Comparison of ENCODE assay signal across 3 cellular contexts in the genomic region with DNA sequence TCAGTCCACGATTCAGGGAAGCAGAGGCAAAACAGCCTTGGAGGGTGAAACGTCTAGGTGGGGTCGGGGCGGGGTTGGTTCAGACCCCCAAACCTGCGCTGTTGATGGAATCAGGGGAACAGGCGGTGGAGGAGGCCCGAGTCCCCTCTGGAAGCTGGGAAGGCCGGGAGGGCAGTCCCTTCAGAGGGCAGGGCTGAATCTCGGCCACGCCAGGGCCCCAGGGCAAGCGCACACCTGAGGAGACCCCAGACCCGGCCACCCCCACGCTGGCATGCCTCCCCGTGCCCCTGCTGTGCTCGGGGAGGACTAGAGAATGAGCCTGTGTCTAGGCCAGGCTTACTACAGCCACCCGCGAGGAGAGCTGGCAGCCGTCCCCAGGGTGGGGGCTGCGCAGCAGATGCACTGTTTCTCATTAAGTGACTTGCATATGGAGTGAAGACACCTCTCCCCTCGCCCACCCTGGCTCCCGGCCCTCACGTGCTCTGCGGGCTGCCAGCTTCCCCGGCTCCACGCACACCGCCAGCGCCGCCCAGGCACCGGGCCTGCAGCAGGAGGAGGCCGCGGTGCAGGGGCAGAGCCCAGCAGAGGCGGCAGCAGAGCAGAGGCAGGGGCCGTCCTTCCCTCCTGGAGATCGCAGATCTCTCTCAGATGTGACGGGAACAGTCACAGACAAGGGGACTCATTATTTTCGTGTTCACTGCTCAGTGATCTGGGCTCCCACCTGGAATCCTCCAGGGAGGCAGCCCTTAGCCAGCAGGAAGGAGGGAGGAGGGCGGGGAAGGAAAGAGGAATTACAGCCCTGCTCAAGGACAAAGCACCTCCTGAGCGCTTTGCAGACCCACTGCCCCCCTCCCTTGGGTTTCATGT.
TF ChIP-seq lines count a peak whose summit lies in the region.

No MANE protein-coding gene starts in this region.

TF ChIP-seq in SK-N-SH, 30 proteins besides CTCF, POLR2A, EP300 and RAD21 (continued from another document):
- no peak for TF ChIP-seq RXRA (IDR thresholded peaks at IDR 0.05; ENCODE audit: borderline replicate concordance, low read depth)
- no peak for TF ChIP-seq SMC3 (IDR thresholded peaks at IDR 0.05; ENCODE audit: low read depth, low read length)
- TF ChIP-seq GABPA (IDR thresholded peaks at IDR 0.05; ENCODE audit: low read depth), result no peak
- TF ChIP-seq MXI1 (IDR thresholded peaks at IDR 0.05; ENCODE audit: low read depth, low read length), result no peak

TF ChIP-seq in SK-N-SH treated with all-trans-retinoic acid at 6 μM for 48 hours, 23 proteins besides CTCF, POLR2A, EP300 and RAD21 (continued from another document):
- TF ChIP-seq, protein P1, sequence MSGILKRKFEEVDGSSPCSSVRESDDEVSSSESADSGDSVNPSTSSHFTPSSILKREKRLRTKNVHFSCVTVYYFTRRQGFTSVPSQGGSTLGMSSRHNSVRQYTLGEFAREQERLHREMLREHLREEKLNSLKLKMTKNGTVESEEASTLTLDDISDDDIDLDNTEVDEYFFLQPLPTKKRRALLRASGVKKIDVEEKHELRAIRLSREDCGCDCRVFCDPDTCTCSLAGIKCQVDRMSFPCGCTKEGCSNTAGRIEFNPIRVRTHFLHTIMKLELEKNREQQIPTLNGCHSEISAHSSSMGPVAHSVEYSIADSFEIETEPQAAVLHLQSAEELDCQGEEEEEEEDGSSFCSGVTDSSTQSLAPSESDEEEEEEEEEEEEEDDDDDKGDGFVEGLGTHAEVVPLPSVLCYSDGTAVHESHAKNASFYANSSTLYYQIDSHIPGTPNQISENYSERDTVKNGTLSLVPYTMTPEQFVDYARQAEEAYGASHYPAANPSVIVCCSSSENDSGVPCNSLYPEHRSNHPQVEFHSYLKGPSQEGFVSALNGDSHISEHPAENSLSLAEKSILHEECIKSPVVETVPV (CRISPR knock-in tag; IDR thresholded peaks at IDR 0.05), result no peak
- no peak for TF ChIP-seq TOX (CRISPR knock-in tag; IDR thresholded peaks at IDR 0.05; ENCODE audit: borderline replicate concordance)

TF ChIP-seq in WTC11, 78 proteins besides CTCF, POLR2A, EP300 and RAD21 (continued from another document):
- TF ChIP-seq, protein P2, sequence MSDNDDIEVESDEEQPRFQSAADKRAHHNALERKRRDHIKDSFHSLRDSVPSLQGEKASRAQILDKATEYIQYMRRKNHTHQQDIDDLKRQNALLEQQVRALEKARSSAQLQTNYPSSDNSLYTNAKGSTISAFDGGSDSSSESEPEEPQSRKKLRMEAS (CRISPR knock-in tag; IDR thresholded peaks at IDR 0.05), result peak; percentile 85
- TF ChIP-seq ETV6 (CRISPR knock-in tag; IDR thresholded peaks at IDR 0.05) (0 out of 2 replicates have a peak, but pooled peaks have one; percentile 29), ZNF416 (CRISPR knock-in tag; IDR thresholded peaks at IDR 0.05) (no peak), FOXP1 (CRISPR knock-in tag; IDR thresholded peaks at IDR 0.05; ENCODE audit: borderline replicate concordance) (peak; percentile 61; the same call in 1 of the 2 replicates), ZNF138 (CRISPR knock-in tag; conservative IDR thresholded peaks at IDR 0.05) (0 out of 2 replicates have a peak, but pooled peaks have one; percentile 49), PRRX2 (CRISPR knock-in tag; IDR thresholded peaks at IDR 0.05) (no peak), ZBTB21 (CRISPR knock-in tag; IDR thresholded peaks at IDR 0.05; ENCODE audit: borderline replicate concordance) (peak; percentile 46; the same call in 1 of the 2 replicates), ZNF263 (CRISPR knock-in tag; IDR thresholded peaks at IDR 0.05; ENCODE audit: low read depth) (0 out of 2 replicates have a peak, but pooled peaks have one; percentile 11), OVOL2 (CRISPR knock-in tag; IDR thresholded peaks at IDR 0.05; ENCODE audit: borderline replicate concordance) (no peak)
- TF ChIP-seq, protein P3, sequence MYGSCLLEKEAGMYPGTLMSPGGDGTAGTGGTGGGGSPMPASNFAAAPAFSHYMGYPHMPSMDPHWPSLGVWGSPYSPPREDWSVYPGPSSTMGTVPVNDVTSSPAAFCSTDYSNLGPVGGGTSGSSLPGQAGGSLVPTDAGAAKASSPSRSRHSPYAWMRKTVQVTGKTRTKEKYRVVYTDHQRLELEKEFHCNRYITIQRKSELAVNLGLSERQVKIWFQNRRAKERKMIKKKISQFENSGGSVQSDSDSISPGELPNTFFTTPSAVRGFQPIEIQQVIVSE (CRISPR knock-in tag; IDR thresholded peaks at IDR 0.05; ENCODE audit: borderline replicate concordance), result no peak
- TF ChIP-seq, protein P4, sequence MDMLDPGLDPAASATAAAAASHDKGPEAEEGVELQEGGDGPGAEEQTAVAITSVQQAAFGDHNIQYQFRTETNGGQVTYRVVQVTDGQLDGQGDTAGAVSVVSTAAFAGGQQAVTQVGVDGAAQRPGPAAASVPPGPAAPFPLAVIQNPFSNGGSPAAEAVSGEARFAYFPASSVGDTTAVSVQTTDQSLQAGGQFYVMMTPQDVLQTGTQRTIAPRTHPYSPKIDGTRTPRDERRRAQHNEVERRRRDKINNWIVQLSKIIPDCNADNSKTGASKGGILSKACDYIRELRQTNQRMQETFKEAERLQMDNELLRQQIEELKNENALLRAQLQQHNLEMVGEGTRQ (CRISPR knock-in tag; IDR thresholded peaks at IDR 0.05), result peak; percentile 34; the same call in 1 of the 2 replicates
